ENCODE assay signal across 8 cellular contexts in the genomic region with DNA sequence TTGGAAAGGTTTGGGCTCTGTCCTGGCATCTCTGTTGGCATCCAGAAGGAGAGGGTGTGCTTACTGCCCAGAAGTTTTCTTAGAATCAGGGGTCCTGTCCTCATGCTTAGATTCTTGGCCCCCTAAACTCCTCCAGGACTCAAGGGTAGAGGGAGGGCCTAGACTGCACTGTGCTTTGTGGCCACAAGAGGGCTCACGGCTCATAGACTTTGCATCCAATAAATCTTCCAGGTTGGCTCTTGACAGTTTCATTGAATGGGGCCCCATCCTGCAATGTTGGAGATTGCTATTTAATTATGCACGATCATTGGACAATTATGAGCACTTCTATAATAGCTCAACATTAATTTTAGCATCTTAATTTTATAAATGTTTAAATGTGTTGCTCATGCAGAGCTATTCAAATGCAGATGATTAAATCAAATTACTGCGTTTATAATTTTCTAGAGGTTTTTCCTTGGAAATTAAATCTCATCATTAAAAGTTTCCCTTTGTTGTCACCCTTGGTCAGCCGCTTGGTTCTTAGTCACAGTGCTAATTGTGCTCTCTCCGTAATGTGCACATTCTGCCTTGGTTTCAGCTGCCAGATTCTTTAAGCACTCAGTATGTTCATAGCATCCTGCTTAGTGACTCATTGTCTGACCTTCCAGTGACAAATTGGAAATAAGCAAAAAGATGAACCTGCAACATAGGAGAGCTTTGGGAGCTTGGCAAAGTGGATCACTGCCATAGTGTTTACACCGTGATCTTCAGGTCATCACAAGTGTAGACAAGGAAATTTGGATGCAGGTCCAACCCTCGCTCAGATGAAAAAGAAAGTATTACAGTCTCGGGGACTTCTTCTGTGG. TPM values are rescaled to one million over a fixed set of nuclear protein-coding genes. Genes with fewer than 3 reads are reported as not detected.
DNase-seq lines count a peak whose midpoint lies in the region.

No MANE protein-coding gene starts in this region.

- H3K36me3 ChIP-seq in CD4-positive, alpha-beta memory T cell (ENCODE audit: insufficient read depth, low read length) = no peaks in the 10 kb centered on the region

- peak; percentile 69 for DNase-seq in activated CD4-positive, alpha-beta T cell treated with anti-CD3 and anti-CD28 coated beads, Interleukin-2, amount 10 ng/mL, durations not matched to agents 24 days and 14 days
- no peak for DNase-seq in activated CD4-positive, alpha-beta T cell treated with anti-CD3 and anti-CD28 coated beads for 4 hours
- DNase-seq in H4 (ENCODE audit: low spot score) (peak; percentile 59), NCI-H2227 (lab: John Stamatoyannopoulos, UW; ENCODE audit: unreplicated experiment) (peak; percentile 33), anterior cingulate cortex (lab: John Stamatoyannopoulos, UW) (peak in 30 of 58 donors; percentile 1 to 44 (median 10)), immature natural killer cell (peak; percentile 21 to 28 (median 27))
- peak; percentile 2 for DNase-seq in stimulated activated CD4-positive, alpha-beta T cell treated with anti-CD3 and anti-CD28 coated beads, Interleukin-4, amount 100 ng/mL, for 1 hour
- no peak for DNase-seq in CD4-positive, alpha-beta memory T cell

- no peaks in the 10 kb centered on the region for H3K36me3 Mint-ChIP-seq in activated CD4-positive, alpha-beta T cell treated with anti-CD3 and anti-CD28 coated beads, Interleukin-2, amount 10 ng/mL, durations not matched to agents 24 days and 14 days (ENCODE audit: low read depth)
- H3K36me3 Mint-ChIP-seq in immature natural killer cell = no peaks in the 10 kb centered on the region
- no peaks in the 10 kb centered on the region for H3K36me3 Mint-ChIP-seq in CD4-positive, alpha-beta memory T cell

- H3K27ac ChIP-seq in CD4-positive, alpha-beta memory T cell (ENCODE audit: low read depth, low read length) = no peak overlapping the region

- H3K4me3 ChIP-seq in CD4-positive, alpha-beta memory T cell (ENCODE audit: low read length in 2 of 2) = no peak overlapping the region

- intact Hi-C loops in activated CD4-positive, alpha-beta T cell treated with anti-CD3 and anti-CD28 coated beads, Interleukin-2, amount 10 ng/mL, durations not matched to agents 24 days and 14 days (cut with micrococcal nuclease) = loop anchor here (2.0 kb wide), 1 partner anchor 311 kb away; no protein-coding TSS in a partner anchor
- intact Hi-C loops in CD4-positive, alpha-beta memory T cell (cut with micrococcal nuclease) = no loop called here

- H3K4me1 ChIP-seq in CD4-positive, alpha-beta memory T cell (ENCODE audit: insufficient read depth, low read length) = no peaks in the 10 kb centered on the region

- no peaks in the 10 kb centered on the region for H3K9me3 ChIP-seq in CD4-positive, alpha-beta memory T cell (ENCODE audit: control insufficient read depth in 1 of 2, low read length in 2 of 2)

- H3K27me3 Mint-ChIP-seq in activated CD4-positive, alpha-beta T cell treated with anti-CD3 and anti-CD28 coated beads, Interleukin-2, amount 10 ng/mL, durations not matched to agents 24 days and 14 days = no peaks in the 10 kb centered on the region
- H3K27me3 Mint-ChIP-seq in immature natural killer cell (ENCODE audit: low read depth in 3 of 3) = peaks cover 0 to 9% (median 6%) of the 10 kb centered on the region in 3 donors
- H3K27me3 Mint-ChIP-seq in CD4-positive, alpha-beta memory T cell = peaks cover 7% of the 10 kb centered on the region in 2 donors

- CTCF ChIA-PET in CD4-positive, alpha-beta memory T cell (lab: Charles Lee; ENCODE audit: partially characterized antibody) = interaction anchor here (1.5 to 1.6 kb wide), 2 partner anchors 9 to 15 kb away, joined by 4 to 7 read pairs; no protein-coding TSS in a partner anchor

- H3K27me3 ChIP-seq in CD4-positive, alpha-beta memory T cell (ENCODE audit: insufficient read depth, low read length) = no peaks in the 10 kb centered on the region

- no peaks in the 10 kb centered on the region for H3K4me1 Mint-ChIP-seq in activated CD4-positive, alpha-beta T cell treated with anti-CD3 and anti-CD28 coated beads, Interleukin-2, amount 10 ng/mL, durations not matched to agents 24 days and 14 days
- no peaks in the 10 kb centered on the region for H3K4me1 Mint-ChIP-seq in immature natural killer cell
- H3K4me1 Mint-ChIP-seq in CD4-positive, alpha-beta memory T cell = no peaks in the 10 kb centered on the region

- H3K27ac Mint-ChIP-seq in activated CD4-positive, alpha-beta T cell treated with anti-CD3 and anti-CD28 coated beads, Interleukin-2, amount 10 ng/mL, durations not matched to agents 24 days and 14 days = no peak overlapping the region
- no peak overlapping the region for H3K27ac Mint-ChIP-seq in immature natural killer cell
- no peak overlapping the region for H3K27ac Mint-ChIP-seq in CD4-positive, alpha-beta memory T cell

- no peak overlapping the region for H3K4me3 Mint-ChIP-seq in activated CD4-positive, alpha-beta T cell treated with anti-CD3 and anti-CD28 coated beads, Interleukin-2, amount 10 ng/mL, durations not matched to agents 24 days and 14 days
- H3K4me3 Mint-ChIP-seq in immature natural killer cell = no peak overlapping the region
- no peak overlapping the region for H3K4me3 Mint-ChIP-seq in CD4-positive, alpha-beta memory T cell

- H3K9me3 Mint-ChIP-seq in activated CD4-positive, alpha-beta T cell treated with anti-CD3 and anti-CD28 coated beads, Interleukin-2, amount 10 ng/mL, durations not matched to agents 24 days and 14 days = no peaks in the 10 kb centered on the region
- no peaks in the 10 kb centered on the region for H3K9me3 Mint-ChIP-seq in immature natural killer cell
- peaks cover 0 to 5% (median 0%) of the 10 kb centered on the region in 8 donors for H3K9me3 Mint-ChIP-seq in CD4-positive, alpha-beta memory T cell

- POLR2A ChIA-PET in CD4-positive, alpha-beta memory T cell (lab: Charles Lee; ENCODE audit: partially characterized antibody) = no interaction called here

RNA-seq across cellular contexts. Expression of gene PLPP4, which starts 33.5 kb away (rescaled TPM):
- not detected in 2 replicates for total RNA-seq in activated CD4-positive, alpha-beta T cell treated with anti-CD3 and anti-CD28 coated beads, Interleukin-2, amount 10 ng/mL, durations not matched to agents 24 days and 14 days
- 2.6 and 14.7 TPM in 2 replicates for total RNA-seq in H4 (2014; rRNA removed; shearing (Covaris generic))
- not detected for polyA plus RNA-seq in immature natural killer cell
- not detected for total RNA-seq in CD4-positive, alpha-beta memory T cell
- polyA plus RNA-seq in CD4-positive, alpha-beta memory T cell = not detected

Comparison
In these comparisons a context has a peak if more than half of its experiments do, and no peak if none do; other contexts are left out.
1. DNase-seq: peak in activated CD4-positive, alpha-beta T cell treated with anti-CD3 and anti-CD28 coated beads, Interleukin-2, amount 10 ng/mL, durations not matched to agents 24 days and 14 days (single experiment), H4 (single experiment), NCI-H2227 (single experiment), anterior cingulate cortex (30 of 58), immature natural killer cell (3 of 3) and stimulated activated CD4-positive, alpha-beta T cell treated with anti-CD3 and anti-CD28 coated beads, Interleukin-4, amount 100 ng/mL, for 1 hour (single experiment); none in activated CD4-positive, alpha-beta T cell treated with anti-CD3 and anti-CD28 coated beads for 4 hours (0 of 2) and CD4-positive, alpha-beta memory T cell (0 of 5).